Comparison of ENCODE assay signal across 16 cellular contexts in genomic region chr9:134468358-134468757, GRCh38.
"Had no signal": no experiment of that assay in that cellular context is flagged by ENCODE, and none has a peak within 500 bp of the region (broad histone marks: within the 10 kb centered on the region; RNA-seq: fewer than 3 reads in every experiment).

No MANE protein-coding gene starts in this region.

- H3K4me1 ChIP-seq: colonic mucosa had no signal

- H3K27ac ChIP-seq: colonic mucosa, dorsolateral prefrontal cortex, upper lobe of right lung had no signal

- ATAC-seq: effector memory CD8-positive, alpha-beta T cell; esophagus mucosa; naive thymus-derived CD4-positive, alpha-beta T cell; stimulated activated effector memory CD8-positive, alpha-beta T cell treated with anti-CD3 and anti-CD28 coated beads, Interleukin-12 subunit alpha, Interleukin-12 subunit beta, amount 100 ng/mL, for 72 hours; stimulated activated naive CD8-positive, alpha-beta T cell treated with anti-CD3 and anti-CD28 coated beads, Interleukin-15, amount 100 ng/mL, for 72 hours had no signal

- H3K36me3 ChIP-seq: colonic mucosa, suprapubic skin, upper lobe of right lung had no signal

- DNase-seq: activated CD4-positive, alpha-beta memory T cell treated with anti-CD3 and anti-CD28 coated beads for 36 hours; activated CD4-positive, alpha-beta T cell treated with anti-CD3 and anti-CD28 coated beads for 48 hours; activated naive CD4-positive, alpha-beta T cell treated with Interleukin-2 at 50 U/mL for 16 hours; activated naive CD8-positive, alpha-beta T cell treated with anti-CD3 and anti-CD28 coated beads for 36 hours; activated T-cell treated with anti-CD3 and anti-CD28 coated beads, Interleukin-2, amount 50 U/mL, for 48 hours; colonic mucosa; dorsolateral prefrontal cortex; effector memory CD8-positive, alpha-beta T cell; naive thymus-derived CD4-positive, alpha-beta T cell; retina; stimulated activated naive CD8-positive, alpha-beta T cell treated with anti-CD3 and anti-CD28 coated beads, Interleukin-15, amount 100 ng/mL, for 72 hours had no signal

- H3K27me3 ChIP-seq: colonic mucosa, upper lobe of right lung had no signal

- H3K9me3 ChIP-seq: colonic mucosa, mucosa of descending colon, suprapubic skin, upper lobe of right lung had no signal

- H3K4me3 ChIP-seq: colonic mucosa, dorsolateral prefrontal cortex, mucosa of descending colon, suprapubic skin, upper lobe of right lung had no signal
